Comparison of ENCODE assay signal across 25 cellular contexts in genomic region chr15:60344987-60345386, GRCh38. TPM values are rescaled to one million over a fixed set of nuclear protein-coding genes. Genes with fewer than 3 reads are reported as not detected.
DNase-seq lines count a peak whose midpoint lies in the region; ATAC-seq and TF ChIP-seq lines count a peak whose summit lies in the region.
"Had no signal": no experiment of that assay in that cellular context is flagged by ENCODE, and none has a peak within 500 bp of the region (broad histone marks: within the 10 kb centered on the region; RNA-seq: fewer than 3 reads in every experiment).

No MANE protein-coding gene starts in this region.

- no peaks in the 10 kb centered on the region for H3K9me3 ChIP-seq in GM23248 (ENCODE audit: low read depth)
- H3K9me3 ChIP-seq in SK-N-SH, result no peaks in the 10 kb centered on the region
- H3K9me3 ChIP-seq in parathyroid adenoma (ENCODE audit: control insufficient read depth, low read length), result no peaks in the 10 kb centered on the region
- no peaks in the 10 kb centered on the region for H3K9me3 ChIP-seq in testis
- H3K9me3 ChIP-seq: colonic mucosa, prostate gland had no signal

- no peak overlapping the region for H3K4me2 ChIP-seq in GM23248 (ENCODE audit: unreplicated experiment)
- no peak overlapping the region for H3K4me2 ChIP-seq in SK-N-SH
- H3K4me2 ChIP-seq in parathyroid adenoma (ENCODE audit: low read length), result no peak overlapping the region
- H3K4me2 ChIP-seq: KMS-11 had no signal

- H2AFZ ChIP-seq in GM23248, result no peak overlapping the region
- no peak overlapping the region for H2AFZ ChIP-seq in SK-N-SH (ENCODE audit: low read depth)
- H2AFZ ChIP-seq in parathyroid adenoma, result no peak overlapping the region

- peak overlapping the region; percentile 60 for H3K27ac ChIP-seq in GM23248
- peak overlapping the region in 1 of 2 experiments; percentile 49; a peak in 2 of 4 replicates for H3K27ac ChIP-seq in SK-N-SH (ENCODE audit: low read depth in 2 of 2, low read length in 1 of 2)
- H3K27ac ChIP-seq in parathyroid adenoma, result peak overlapping the region; percentile 80
- H3K27ac ChIP-seq in testis, result no peak overlapping the region
- H3K27ac ChIP-seq: brain microvascular endothelial cell, colonic mucosa, KMS-11, prostate gland had no signal

- intact Hi-C loops in testis (cut with DNase I; ENCODE audit: low total_unique reads), result no loop called here

- no peak for TF ChIP-seq POLR2A in testis (IDR thresholded peaks at IDR 0.05)

- TF ChIP-seq CTCF in SK-N-SH (IDR thresholded peaks at IDR 0.05), result no peak
- no peak for TF ChIP-seq CTCF in epithelial cell of esophagus (IDR thresholded peaks at IDR 0.05; ENCODE audit: insufficient read depth, low read depth, low read length, missing control alignments)
- TF ChIP-seq CTCF in parathyroid adenoma (IDR thresholded peaks at IDR 0.05), result no peak
- no peak for TF ChIP-seq CTCF in testis (IDR thresholded peaks at IDR 0.05)

- H3F3A ChIP-seq in GM23248 (ENCODE audit: insufficient read depth), result peaks cover 93% of the 10 kb centered on the region
- peaks cover 73% of the 10 kb centered on the region for H3F3A ChIP-seq in SK-N-SH (replicated peaks; ENCODE audit: insufficient read depth)

- H3K36me3 ChIP-seq in GM23248 (ENCODE audit: low read depth) (peaks cover 57% of the 10 kb centered on the region), SK-N-SH (replicated peaks in 1 of 2; ENCODE audit: control insufficient read depth in 1 of 2, insufficient read depth in 2 of 2, low read length in 1 of 2) (peaks cover 48 to 50% of the 10 kb centered on the region in 2 experiments), parathyroid adenoma (ENCODE audit: control insufficient read depth, insufficient read depth, low read length) (no peaks in the 10 kb centered on the region), testis (ENCODE audit: low read depth, missing control alignments) (no peaks in the 10 kb centered on the region)

- TF ChIP-seq EP300 in SK-N-SH (IDR thresholded peaks at IDR 0.05; ENCODE audit: borderline replicate concordance in 1 of 2, low read depth in 1 of 2, low read length in 1 of 2), result no peak

- H4K20me1 ChIP-seq in GM23248 (ENCODE audit: insufficient read depth) (peaks cover 7% of the 10 kb centered on the region; the same call in 1 of the 2 replicates), SK-N-SH (ENCODE audit: insufficient read depth) (peaks cover 53% of the 10 kb centered on the region)

- WGBS in GM23248 (ENCODE audit: low coverage in 1 of 2, low lambda C conversion rate in 2 of 2, missing lambda C conversion rate in 2 of 2), 2 experiments, result 95 to 96% methylated on average over 2 of the region's 2 CpGs
- WGBS in SK-N-SH (ENCODE audit: low lambda C conversion rate), result 100% methylated on average over 2 of the region's 2 CpGs
- WGBS in testis, 2 donors, result 94 to 97% methylated on average over 2 of the region's 2 CpGs

- H3K27me3 ChIP-seq in GM23248 (replicated peaks; ENCODE audit: insufficient read depth), result no peaks in the 10 kb centered on the region
- H3K27me3 ChIP-seq in SK-N-SH (ENCODE audit: insufficient read depth), result no peaks in the 10 kb centered on the region
- H3K27me3 ChIP-seq in parathyroid adenoma (ENCODE audit: control insufficient read depth, insufficient read depth, low read length), result no peaks in the 10 kb centered on the region
- no peaks in the 10 kb centered on the region for H3K27me3 ChIP-seq in testis
- H3K27me3 ChIP-seq: brain microvascular endothelial cell, colonic mucosa had no signal

- H3K4me3 ChIP-seq in GM23248, result no peak overlapping the region
- H3K4me3 ChIP-seq in SK-N-SH (ENCODE audit: low read depth in 2 of 2, low read length in 1 of 2), result no peak overlapping the region
- no peak overlapping the region for H3K4me3 ChIP-seq in epithelial cell of esophagus (ENCODE audit: low read length)
- H3K4me3 ChIP-seq in parathyroid adenoma (ENCODE audit: low read depth, low read length), result no peak overlapping the region
- no peak overlapping the region for H3K4me3 ChIP-seq in testis
- H3K4me3 ChIP-seq: colonic mucosa, prostate gland, skin epidermis had no signal

- H3K9ac ChIP-seq in GM23248 (peak overlapping the region; percentile 3; the same call in 1 of the 2 replicates), SK-N-SH (no peak overlapping the region), parathyroid adenoma (no peak overlapping the region)
- H3K9ac ChIP-seq: KMS-11 had no signal

- POLR2A ChIA-PET in SK-N-SH (lab: Yijun Ruan, JAX), result no interaction called here

- CTCF ChIA-PET in SK-N-SH (lab: Yijun Ruan, JAX), result interaction anchor here (1.4 to 1.6 kb wide), 2 partner anchors 17 to 175 kb away, joined by 3 to 5 read pairs; no protein-coding TSS in a partner anchor

- no peaks in the 10 kb centered on the region for H3K9me2 ChIP-seq in GM23248 (ENCODE audit: insufficient read depth)
- no peaks in the 10 kb centered on the region for H3K9me2 ChIP-seq in SK-N-SH

- in situ Hi-C loops in GM23248 (cut with MboI), result no loop called here

- H3K4me1 ChIP-seq in GM23248 (ENCODE audit: insufficient read depth) (peaks cover 35% of the 10 kb centered on the region), SK-N-SH (ENCODE audit: control insufficient read depth in 1 of 2, insufficient read depth in 2 of 2, low read depth in 1 of 2, low read length in 1 of 2) (peaks cover 0 to 4% of the 10 kb centered on the region in 2 experiments; a peak in 1 of 4 replicates), parathyroid adenoma (peaks cover 14% of the 10 kb centered on the region), testis (no peaks in the 10 kb centered on the region)
- H3K4me1 ChIP-seq: colonic mucosa, prostate gland had no signal

- no peak for ATAC-seq in HG03139 (IDR thresholded peaks at IDR 0.05; ENCODE audit: unreplicated experiment)

- DNase-seq in GM23248 (peak; percentile 62), SK-N-SH (no peak), epithelial cell of esophagus (ENCODE audit: low read depth) (peak; percentile 65), NCI-H510A treated with DMSO at 0.1 percent for 48 hours (lab: John Stamatoyannopoulos, UW) (no peak), testis (no peak), NCI-H446 treated with DMSO at 0.1 percent for 48 hours (lab: John Stamatoyannopoulos, UW) (no peak)
- DNase-seq: activated CD4-positive, alpha-beta memory T cell treated with anti-CD3 and anti-CD28 coated beads for 36 hours; activated CD4-positive, CD25-positive, alpha-beta regulatory T cell; activated gamma-delta T cell; activated T-cell treated with anti-CD3 and anti-CD28 coated beads for 4 hours; brain microvascular endothelial cell; colonic mucosa; DMS79; GF-D8; glutamatergic neuron; kidney glomerular epithelial cell; NCI-H1436 treated with DMSO at 0.1 percent for 48 hours; NCI-H524; substantia nigra; T1000 had no signal

- TF ChIP-seq RAD21 in SK-N-SH (IDR thresholded peaks at IDR 0.05; ENCODE audit: low read length), result no peak

- peaks cover 28% of the 10 kb centered on the region for H3K79me2 ChIP-seq in GM23248 (ENCODE audit: insufficient read depth)
- no peaks in the 10 kb centered on the region for H3K79me2 ChIP-seq in SK-N-SH (ENCODE audit: insufficient read depth)
- H3K79me2 ChIP-seq in parathyroid adenoma, result no peaks in the 10 kb centered on the region

TF ChIP-seq in SK-N-SH, 30 proteins besides CTCF, POLR2A, EP300 and RAD21:
- TF ChIP-seq GABPA (IDR thresholded peaks at IDR 0.05; ENCODE audit: low read depth) (no peak), CHD2 (IDR thresholded peaks at IDR 0.05; ENCODE audit: low read length, partially characterized antibody) (no peak), SIN3A (IDR thresholded peaks at IDR 0.05; ENCODE audit: borderline replicate concordance, low read depth, low read length) (no peak), GATA2 (CRISPR knock-in tag; IDR thresholded peaks at IDR 0.05) (no peak), POLR2AphosphoS5 (IDR thresholded peaks at IDR 0.05; ENCODE audit: low read depth, low read length) (peak; percentile 53; the same call in 1 of the 2 replicates), ZBTB33 (IDR thresholded peaks at IDR 0.05; ENCODE audit: borderline replicate concordance, low read depth) (no peak), JUND (IDR thresholded peaks at IDR 0.05) (0 out of 2 replicates have a peak, but pooled peaks have one; percentile 1), FOXJ3 (CRISPR knock-in tag; IDR thresholded peaks at IDR 0.05) (no peak), RCOR1 (IDR thresholded peaks at IDR 0.05; ENCODE audit: low read length) (no peak)

RNA-seq across cellular contexts. Expression of gene ANXA2, which starts 52.8 kb away (rescaled TPM):
- total RNA-seq in GM23248 (2014; rRNA removed; shearing (Covaris generic)), result 4,470 and 4,692 TPM in 2 replicates
- 6,052 and 6,251 TPM in 2 replicates for polyA plus RNA-seq in GM23248 (2016; fragmentation: Nextera tagmentation; extraction: Ambion mirVana)
- 4,669 and 5,711 TPM in 2 replicates for polyA plus RNA-seq in SK-N-SH (2012; rRNA removed)
- polyA plus RNA-seq in SK-N-SH (2012; cell fraction: cytosol; rRNA removed), result 5,477 and 5,705 TPM in 2 replicates
- polyA plus RNA-seq in SK-N-SH (2012; cell fraction: nucleus; rRNA removed), result 2,958 and 4,347 TPM in 2 replicates
- 100 to 1,000 TPM; 199 to 226 TPM for total RNA-seq in testis
- 388 TPM for polyA plus RNA-seq in testis (ENCODE audit: insufficient read depth, low read depth, low replicate concordance)

Comparison
In these comparisons a context has a peak if more than half of its experiments do, and no peak if none do; other contexts are left out.
1. DNase-seq: peak in GM23248 (single experiment) and epithelial cell of esophagus (single experiment); none in SK-N-SH (single experiment), NCI-H510A treated with DMSO at 0.1 percent for 48 hours (single experiment), testis (single experiment) and NCI-H446 treated with DMSO at 0.1 percent for 48 hours (single experiment).
2. H3K27ac ChIP-seq: peak in GM23248 (single experiment) and parathyroid adenoma (single experiment); none in testis (0 of 2).